1 cellular context compared by ENCODE assay signal in genomic region chr19:41958367-41959055, GRCh38.
TF ChIP-seq lines count a peak whose summit lies in the region.

No MANE protein-coding gene starts in this region.

TF ChIP-seq in HepG2, 621 proteins besides CTCF, POLR2A, EP300 and RAD21 (continued from another document):
- 0 out of 2 replicates have a peak, but pooled peaks have one; percentile 9 for TF ChIP-seq PATZ1 (CRISPR knock-in tag; IDR thresholded peaks at IDR 0.05)
- peak; percentile 6; the same call in 1 of the 2 replicates for TF ChIP-seq YEATS4 (CRISPR knock-in tag; IDR thresholded peaks at IDR 0.05; ENCODE audit: borderline replicate concordance)
- TF ChIP-seq CREM (IDR thresholded peaks at IDR 0.05): no peak
- TF ChIP-seq CREM (CRISPR knock-in tag; IDR thresholded peaks at IDR 0.05): no peak
- peak; percentile 78; the same call in 1 of the 2 replicates for TF ChIP-seq CENPT (CRISPR knock-in tag; IDR thresholded peaks at IDR 0.05; ENCODE audit: low read depth)
- no peak for TF ChIP-seq BCL6 (CRISPR knock-in tag; IDR thresholded peaks at IDR 0.05)
- 0 out of 2 replicates have a peak, but pooled peaks have one; percentile 35 for TF ChIP-seq ZNF12 (CRISPR knock-in tag; IDR thresholded peaks at IDR 0.05)
- TF ChIP-seq GZF1 (CRISPR knock-in tag; IDR thresholded peaks at IDR 0.05): no peak
- no peak for TF ChIP-seq SP140L (CRISPR knock-in tag; IDR thresholded peaks at IDR 0.05; ENCODE audit: borderline replicate concordance)
- no peak for TF ChIP-seq ZKSCAN8 (CRISPR knock-in tag; IDR thresholded peaks at IDR 0.05; ENCODE audit: borderline replicate concordance)
- TF ChIP-seq ZNF737 (CRISPR knock-in tag; IDR thresholded peaks at IDR 0.05; ENCODE audit: borderline replicate concordance): no peak
- TF ChIP-seq PHB2 (IDR thresholded peaks at IDR 0.05; ENCODE audit: partially characterized antibody): no peak
- TF ChIP-seq EZH2 (conservative IDR thresholded peaks at IDR 0.05; ENCODE audit: low read depth, low read length): no peak
- no peak for TF ChIP-seq SMARCE1 (IDR thresholded peaks at IDR 0.05; ENCODE audit: borderline replicate concordance)
- no peak for TF ChIP-seq LBX2 (CRISPR knock-in tag; IDR thresholded peaks at IDR 0.05; ENCODE audit: borderline replicate concordance)
- TF ChIP-seq ZNF281 (CRISPR knock-in tag; IDR thresholded peaks at IDR 0.05; ENCODE audit: borderline replicate concordance): no peak
- TF ChIP-seq CEBPG (CRISPR knock-in tag; IDR thresholded peaks at IDR 0.05): no peak
- no peak for TF ChIP-seq CBX1 (IDR thresholded peaks at IDR 0.05; ENCODE audit: low read depth)
- no peak for TF ChIP-seq NR2F6 (IDR thresholded peaks at IDR 0.05)
- no peak for TF ChIP-seq NR2F6 (CRISPR knock-in tag; IDR thresholded peaks at IDR 0.05)
- peak; percentile 92 for TF ChIP-seq ZNF777 (CRISPR knock-in tag; IDR thresholded peaks at IDR 0.05)
- no peak for TF ChIP-seq ZFYVE20 (CRISPR knock-in tag; IDR thresholded peaks at IDR 0.05; ENCODE audit: borderline replicate concordance, low read depth)
- no peak for TF ChIP-seq ZNF44 (CRISPR knock-in tag; IDR thresholded peaks at IDR 0.05)
- TF ChIP-seq TRAFD1 (CRISPR knock-in tag; IDR thresholded peaks at IDR 0.05; ENCODE audit: borderline replicate concordance): no peak
